1 cellular context compared by ENCODE assay signal in the genomic region with DNA sequence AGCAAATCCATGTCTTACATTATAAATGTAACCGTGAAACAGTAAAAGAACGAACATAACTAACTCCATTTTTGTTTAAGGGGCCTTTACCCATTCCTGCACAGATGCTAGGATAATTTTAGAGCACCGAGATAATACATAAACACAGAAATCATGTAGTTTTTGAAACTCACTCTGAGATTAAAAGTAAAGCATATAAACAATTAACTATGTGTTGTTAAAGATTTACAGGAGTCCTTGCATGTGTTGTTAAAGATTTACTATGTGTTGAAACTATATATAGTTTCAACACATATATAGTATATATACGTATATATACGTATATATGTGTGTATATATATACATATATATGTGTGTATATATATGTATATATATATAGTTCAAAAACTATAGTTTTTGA.
A peak's percentile ranks its signal among the peaks of the same experiment; 100 is the strongest.
TF ChIP-seq lines count a peak whose summit lies in the region.

No MANE protein-coding gene starts in this region.

TF ChIP-seq in HepG2, 621 proteins besides CTCF, POLR2A, EP300 and RAD21:
- no peak for TF ChIP-seq MED8 (CRISPR knock-in tag; IDR thresholded peaks at IDR 0.05; ENCODE audit: insufficient replicate concordance)
- TF ChIP-seq HNF1A (IDR thresholded peaks at IDR 0.05; ENCODE audit: low read depth) = peak; percentile 68; the same call in 1 of the 2 replicates
- TF ChIP-seq HNF1A (CRISPR knock-in tag; IDR thresholded peaks at IDR 0.05; ENCODE audit: borderline replicate concordance) = no peak
- TF ChIP-seq, protein P1, sequence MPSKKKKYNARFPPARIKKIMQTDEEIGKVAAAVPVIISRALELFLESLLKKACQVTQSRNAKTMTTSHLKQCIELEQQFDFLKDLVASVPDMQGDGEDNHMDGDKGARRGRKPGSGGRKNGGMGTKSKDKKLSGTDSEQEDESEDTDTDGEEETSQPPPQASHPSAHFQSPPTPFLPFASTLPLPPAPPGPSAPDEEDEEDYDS (CRISPR knock-in tag; IDR thresholded peaks at IDR 0.05) = 0 out of 2 replicates have a peak, but pooled peaks have one; percentile 30
